1 cellular context compared by ENCODE assay signal in the genomic region with DNA sequence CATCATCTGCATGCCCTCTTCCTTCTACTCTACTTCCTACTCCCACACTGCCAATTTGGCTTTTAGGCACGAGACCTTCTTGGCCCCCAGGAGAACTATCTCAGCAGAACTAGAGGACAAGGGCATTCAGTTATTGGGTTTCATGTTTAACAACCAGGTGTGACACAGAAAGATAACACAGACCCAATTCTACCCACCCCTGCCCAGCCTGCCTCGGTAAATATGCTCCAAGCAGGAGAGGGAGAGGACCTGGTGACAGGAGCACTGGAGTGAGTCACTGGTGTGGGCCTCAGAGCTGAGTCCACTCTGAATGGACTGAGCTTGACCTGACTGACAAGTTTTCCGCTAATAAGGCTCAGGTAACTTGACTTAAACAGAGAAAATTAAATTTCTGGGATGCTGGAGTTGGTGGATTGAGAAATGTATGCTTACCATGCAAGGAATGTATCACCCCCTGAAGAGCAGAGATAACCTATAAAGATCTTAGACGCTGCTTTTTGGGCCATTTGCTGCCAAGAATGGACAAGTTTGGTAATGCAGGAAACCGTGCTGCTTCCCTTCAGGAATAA.
A peak's percentile ranks its signal among the peaks of the same experiment; 100 is the strongest.
TF ChIP-seq lines count a peak whose summit lies in the region.

No MANE protein-coding gene starts in this region.

TF ChIP-seq in HepG2, 621 proteins besides CTCF, POLR2A, EP300 and RAD21 (continued from another document and continues in another):
- no peak for TF ChIP-seq HNF4G (IDR thresholded peaks at IDR 0.05; ENCODE audit: borderline replicate concordance, low read depth, low read length)
- TF ChIP-seq HNF4G (CRISPR knock-in tag; IDR thresholded peaks at IDR 0.05; ENCODE audit: borderline replicate concordance, low read depth): no peak
- TF ChIP-seq ZNF44 (CRISPR knock-in tag; IDR thresholded peaks at IDR 0.05): no peak
- no peak for TF ChIP-seq MIER3 (CRISPR knock-in tag; IDR thresholded peaks at IDR 0.05; ENCODE audit: borderline replicate concordance)
- no peak for TF ChIP-seq GLI4 (CRISPR knock-in tag; IDR thresholded peaks at IDR 0.05; ENCODE audit: borderline replicate concordance)
- no peak for TF ChIP-seq ZNF333 (CRISPR knock-in tag; IDR thresholded peaks at IDR 0.05; ENCODE audit: borderline replicate concordance)
- TF ChIP-seq ARHGAP35 (CRISPR knock-in tag; IDR thresholded peaks at IDR 0.05; ENCODE audit: borderline replicate concordance): no peak
- TF ChIP-seq, protein P1, sequence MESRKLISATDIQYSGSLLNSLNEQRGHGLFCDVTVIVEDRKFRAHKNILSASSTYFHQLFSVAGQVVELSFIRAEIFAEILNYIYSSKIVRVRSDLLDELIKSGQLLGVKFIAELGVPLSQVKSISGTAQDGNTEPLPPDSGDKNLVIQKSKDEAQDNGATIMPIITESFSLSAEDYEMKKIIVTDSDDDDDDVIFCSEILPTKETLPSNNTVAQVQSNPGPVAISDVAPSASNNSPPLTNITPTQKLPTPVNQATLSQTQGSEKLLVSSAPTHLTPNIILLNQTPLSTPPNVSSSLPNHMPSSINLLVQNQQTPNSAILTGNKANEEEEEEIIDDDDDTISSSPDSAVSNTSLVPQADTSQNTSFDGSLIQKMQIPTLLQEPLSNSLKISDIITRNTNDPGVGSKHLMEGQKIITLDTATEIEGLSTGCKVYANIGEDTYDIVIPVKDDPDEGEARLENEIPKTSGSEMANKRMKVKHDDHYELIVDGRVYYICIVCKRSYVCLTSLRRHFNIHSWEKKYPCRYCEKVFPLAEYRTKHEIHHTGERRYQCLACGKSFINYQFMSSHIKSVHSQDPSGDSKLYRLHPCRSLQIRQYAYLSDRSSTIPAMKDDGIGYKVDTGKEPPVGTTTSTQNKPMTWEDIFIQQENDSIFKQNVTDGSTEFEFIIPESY (CRISPR knock-in tag; IDR thresholded peaks at IDR 0.05): peak; percentile 60; the same call in 1 of the 2 replicates
- TF ChIP-seq, protein P2, sequence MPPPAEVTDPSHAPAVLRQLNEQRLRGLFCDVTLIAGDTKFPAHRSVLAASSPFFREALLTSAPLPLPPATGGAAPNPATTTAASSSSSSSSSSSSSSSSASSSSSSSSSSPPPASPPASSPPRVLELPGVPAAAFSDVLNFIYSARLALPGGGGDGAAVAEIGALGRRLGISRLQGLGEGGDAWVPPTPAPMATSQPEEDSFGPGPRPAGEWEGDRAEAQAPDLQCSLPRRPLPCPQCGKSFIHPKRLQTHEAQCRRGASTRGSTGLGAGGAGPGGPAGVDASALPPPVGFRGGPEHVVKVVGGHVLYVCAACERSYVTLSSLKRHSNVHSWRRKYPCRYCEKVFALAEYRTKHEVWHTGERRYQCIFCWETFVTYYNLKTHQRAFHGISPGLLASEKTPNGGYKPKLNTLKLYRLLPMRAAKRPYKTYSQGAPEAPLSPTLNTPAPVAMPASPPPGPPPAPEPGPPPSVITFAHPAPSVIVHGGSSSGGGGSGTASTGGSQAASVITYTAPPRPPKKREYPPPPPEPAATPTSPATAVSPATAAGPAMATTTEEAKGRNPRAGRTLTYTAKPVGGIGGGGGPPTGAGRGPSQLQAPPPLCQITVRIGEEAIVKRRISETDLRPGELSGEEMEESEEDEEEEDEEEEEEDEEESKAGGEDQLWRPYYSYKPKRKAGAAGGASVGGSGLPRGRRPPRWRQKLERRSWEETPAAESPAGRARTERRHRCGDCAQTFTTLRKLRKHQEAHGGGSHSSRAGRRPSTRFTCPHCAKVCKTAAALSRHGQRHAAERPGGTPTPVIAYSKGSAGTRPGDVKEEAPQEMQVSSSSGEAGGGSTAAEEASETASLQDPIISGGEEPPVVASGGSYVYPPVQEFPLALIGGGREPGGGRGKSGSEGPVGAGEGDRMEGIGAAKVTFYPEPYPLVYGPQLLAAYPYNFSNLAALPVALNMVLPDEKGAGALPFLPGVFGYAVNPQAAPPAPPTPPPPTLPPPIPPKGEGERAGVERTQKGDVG (CRISPR knock-in tag; IDR thresholded peaks at IDR 0.05; ENCODE audit: borderline replicate concordance): no peak
- no peak for TF ChIP-seq ZNF629 (CRISPR knock-in tag; conservative IDR thresholded peaks at IDR 0.05)
- peak; percentile 46; the same call in 1 of the 2 replicates for TF ChIP-seq ZBTB38 (CRISPR knock-in tag; IDR thresholded peaks at IDR 0.05)
- TF ChIP-seq, protein P3, sequence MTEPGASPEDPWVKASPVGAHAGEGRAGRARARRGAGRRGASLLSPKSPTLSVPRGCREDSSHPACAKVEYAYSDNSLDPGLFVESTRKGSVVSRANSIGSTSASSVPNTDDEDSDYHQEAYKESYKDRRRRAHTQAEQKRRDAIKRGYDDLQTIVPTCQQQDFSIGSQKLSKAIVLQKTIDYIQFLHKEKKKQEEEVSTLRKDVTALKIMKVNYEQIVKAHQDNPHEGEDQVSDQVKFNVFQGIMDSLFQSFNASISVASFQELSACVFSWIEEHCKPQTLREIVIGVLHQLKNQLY (CRISPR knock-in tag; IDR thresholded peaks at IDR 0.05): no peak
- TF ChIP-seq, protein P4, sequence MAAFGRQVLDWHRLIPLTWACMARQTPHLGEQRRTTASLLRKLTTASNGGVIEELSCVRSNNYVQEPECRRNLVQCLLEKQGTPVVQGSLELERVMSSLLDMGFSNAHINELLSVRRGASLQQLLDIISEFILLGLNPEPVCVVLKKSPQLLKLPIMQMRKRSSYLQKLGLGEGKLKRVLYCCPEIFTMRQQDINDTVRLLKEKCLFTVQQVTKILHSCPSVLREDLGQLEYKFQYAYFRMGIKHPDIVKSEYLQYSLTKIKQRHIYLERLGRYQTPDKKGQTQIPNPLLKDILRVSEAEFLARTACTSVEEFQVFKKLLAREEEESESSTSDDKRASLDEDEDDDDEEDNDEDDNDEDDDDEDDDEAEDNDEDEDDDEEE (CRISPR knock-in tag; IDR thresholded peaks at IDR 0.05): no peak
- no peak for TF ChIP-seq ZBTB42 (CRISPR knock-in tag; IDR thresholded peaks at IDR 0.05)
- no peak for TF ChIP-seq NFKBIZ (CRISPR knock-in tag; IDR thresholded peaks at IDR 0.05)
- no peak for TF ChIP-seq ZSCAN21 (CRISPR knock-in tag; IDR thresholded peaks at IDR 0.05; ENCODE audit: borderline replicate concordance)
- no peak for TF ChIP-seq BRD4 (CRISPR knock-in tag; IDR thresholded peaks at IDR 0.05)
- TF ChIP-seq ZFY (CRISPR knock-in tag; IDR thresholded peaks at IDR 0.05): peak; percentile 14; the same call in 1 of the 2 replicates
- no peak for TF ChIP-seq SKI (IDR thresholded peaks at IDR 0.05; ENCODE audit: partially characterized antibody)
- no peak for TF ChIP-seq ZNF431 (CRISPR knock-in tag; IDR thresholded peaks at IDR 0.05; ENCODE audit: borderline replicate concordance, low read depth)
- TF ChIP-seq, protein P5, sequence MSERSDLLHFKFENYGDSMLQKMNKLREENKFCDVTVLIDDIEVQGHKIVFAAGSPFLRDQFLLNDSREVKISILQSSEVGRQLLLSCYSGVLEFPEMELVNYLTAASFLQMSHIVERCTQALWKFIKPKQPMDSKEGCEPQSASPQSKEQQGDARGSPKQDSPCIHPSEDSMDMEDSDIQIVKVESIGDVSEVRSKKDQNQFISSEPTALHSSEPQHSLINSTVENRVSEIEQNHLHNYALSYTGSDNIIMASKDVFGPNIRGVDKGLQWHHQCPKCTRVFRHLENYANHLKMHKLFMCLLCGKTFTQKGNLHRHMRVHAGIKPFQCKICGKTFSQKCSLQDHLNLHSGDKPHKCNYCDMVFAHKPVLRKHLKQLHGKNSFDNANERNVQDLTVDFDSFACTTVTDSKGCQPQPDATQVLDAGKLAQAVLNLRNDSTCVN (CRISPR knock-in tag; IDR thresholded peaks at IDR 0.05; ENCODE audit: borderline replicate concordance): no peak
- TF ChIP-seq HHEX (CRISPR knock-in tag; IDR thresholded peaks at IDR 0.05): no peak
- no peak for TF ChIP-seq MBD4 (IDR thresholded peaks at IDR 0.05; ENCODE audit: borderline replicate concordance, low read length)
- no peak for TF ChIP-seq ZNF256 (CRISPR knock-in tag; conservative IDR thresholded peaks at IDR 0.05)
- TF ChIP-seq ZNF883 (CRISPR knock-in tag; IDR thresholded peaks at IDR 0.05; ENCODE audit: not compliant biosample characterization): no peak
- no peak for TF ChIP-seq SNAI1 (CRISPR knock-in tag; IDR thresholded peaks at IDR 0.05; ENCODE audit: borderline replicate concordance)
- TF ChIP-seq XRCC5 (optimal IDR thresholded peaks at IDR 0.05; ENCODE audit: low read length): peak; percentile 41
- no peak for TF ChIP-seq ZNF414 (CRISPR knock-in tag; IDR thresholded peaks at IDR 0.05)
- no peak for TF ChIP-seq KDM6A (CRISPR knock-in tag; IDR thresholded peaks at IDR 0.05; ENCODE audit: low read depth)
- TF ChIP-seq, protein P6, sequence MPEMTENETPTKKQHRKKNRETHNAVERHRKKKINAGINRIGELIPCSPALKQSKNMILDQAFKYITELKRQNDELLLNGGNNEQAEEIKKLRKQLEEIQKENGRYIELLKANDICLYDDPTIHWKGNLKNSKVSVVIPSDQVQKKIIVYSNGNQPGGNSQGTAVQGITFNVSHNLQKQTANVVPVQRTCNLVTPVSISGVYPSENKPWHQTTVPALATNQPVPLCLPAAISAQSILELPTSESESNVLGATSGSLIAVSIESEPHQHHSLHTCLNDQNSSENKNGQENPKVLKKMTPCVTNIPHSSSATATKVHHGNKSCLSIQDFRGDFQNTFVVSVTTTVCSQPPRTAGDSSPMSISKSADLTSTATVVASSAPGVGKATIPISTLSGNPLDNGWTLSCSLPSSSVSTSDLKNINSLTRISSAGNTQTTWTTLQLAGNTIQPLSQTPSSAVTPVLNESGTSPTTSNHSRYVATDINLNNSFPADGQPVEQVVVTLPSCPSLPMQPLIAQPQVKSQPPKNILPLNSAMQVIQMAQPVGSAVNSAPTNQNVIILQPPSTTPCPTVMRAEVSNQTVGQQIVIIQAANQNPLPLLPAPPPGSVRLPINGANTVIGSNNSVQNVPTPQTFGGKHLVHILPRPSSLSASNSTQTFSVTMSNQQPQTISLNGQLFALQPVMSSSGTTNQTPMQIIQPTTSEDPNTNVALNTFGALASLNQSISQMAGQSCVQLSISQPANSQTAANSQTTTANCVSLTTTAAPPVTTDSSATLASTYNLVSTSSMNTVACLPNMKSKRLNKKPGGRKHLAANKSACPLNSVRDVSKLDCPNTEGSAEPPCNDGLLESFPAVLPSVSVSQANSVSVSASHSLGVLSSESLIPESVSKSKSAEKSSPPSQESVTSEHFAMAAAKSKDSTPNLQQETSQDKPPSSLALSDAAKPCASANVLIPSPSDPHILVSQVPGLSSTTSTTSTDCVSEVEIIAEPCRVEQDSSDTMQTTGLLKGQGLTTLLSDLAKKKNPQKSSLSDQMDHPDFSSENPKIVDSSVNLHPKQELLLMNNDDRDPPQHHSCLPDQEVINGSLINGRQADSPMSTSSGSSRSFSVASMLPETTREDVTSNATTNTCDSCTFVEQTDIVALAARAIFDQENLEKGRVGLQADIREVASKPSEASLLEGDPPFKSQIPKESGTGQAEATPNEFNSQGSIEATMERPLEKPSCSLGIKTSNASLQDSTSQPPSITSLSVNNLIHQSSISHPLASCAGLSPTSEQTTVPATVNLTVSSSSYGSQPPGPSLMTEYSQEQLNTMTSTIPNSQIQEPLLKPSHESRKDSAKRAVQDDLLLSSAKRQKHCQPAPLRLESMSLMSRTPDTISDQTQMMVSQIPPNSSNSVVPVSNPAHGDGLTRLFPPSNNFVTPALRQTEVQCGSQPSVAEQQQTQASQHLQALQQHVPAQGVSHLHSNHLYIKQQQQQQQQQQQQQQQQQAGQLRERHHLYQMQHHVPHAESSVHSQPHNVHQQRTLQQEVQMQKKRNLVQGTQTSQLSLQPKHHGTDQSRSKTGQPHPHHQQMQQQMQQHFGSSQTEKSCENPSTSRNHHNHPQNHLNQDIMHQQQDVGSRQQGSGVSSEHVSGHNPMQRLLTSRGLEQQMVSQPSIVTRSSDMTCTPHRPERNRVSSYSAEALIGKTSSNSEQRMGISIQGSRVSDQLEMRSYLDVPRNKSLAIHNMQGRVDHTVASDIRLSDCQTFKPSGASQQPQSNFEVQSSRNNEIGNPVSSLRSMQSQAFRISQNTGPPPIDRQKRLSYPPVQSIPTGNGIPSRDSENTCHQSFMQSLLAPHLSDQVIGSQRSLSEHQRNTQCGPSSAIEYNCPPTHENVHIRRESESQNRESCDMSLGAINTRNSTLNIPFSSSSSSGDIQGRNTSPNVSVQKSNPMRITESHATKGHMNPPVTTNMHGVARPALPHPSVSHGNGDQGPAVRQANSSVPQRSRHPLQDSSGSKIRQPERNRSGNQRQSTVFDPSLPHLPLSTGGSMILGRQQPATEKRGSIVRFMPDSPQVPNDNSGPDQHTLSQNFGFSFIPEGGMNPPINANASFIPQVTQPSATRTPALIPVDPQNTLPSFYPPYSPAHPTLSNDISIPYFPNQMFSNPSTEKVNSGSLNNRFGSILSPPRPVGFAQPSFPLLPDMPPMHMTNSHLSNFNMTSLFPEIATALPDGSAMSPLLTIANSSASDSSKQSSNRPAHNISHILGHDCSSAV (CRISPR knock-in tag; IDR thresholded peaks at IDR 0.05; ENCODE audit: borderline replicate concordance): no peak
- TF ChIP-seq FOSL2 (CRISPR knock-in tag; IDR thresholded peaks at IDR 0.05): peak; percentile 91
- TF ChIP-seq TBX2 (CRISPR knock-in tag; IDR thresholded peaks at IDR 0.05; ENCODE audit: borderline replicate concordance): no peak
- TF ChIP-seq SMC3 (IDR thresholded peaks at IDR 0.05; ENCODE audit: low read length): no peak
- TF ChIP-seq, protein P7, sequence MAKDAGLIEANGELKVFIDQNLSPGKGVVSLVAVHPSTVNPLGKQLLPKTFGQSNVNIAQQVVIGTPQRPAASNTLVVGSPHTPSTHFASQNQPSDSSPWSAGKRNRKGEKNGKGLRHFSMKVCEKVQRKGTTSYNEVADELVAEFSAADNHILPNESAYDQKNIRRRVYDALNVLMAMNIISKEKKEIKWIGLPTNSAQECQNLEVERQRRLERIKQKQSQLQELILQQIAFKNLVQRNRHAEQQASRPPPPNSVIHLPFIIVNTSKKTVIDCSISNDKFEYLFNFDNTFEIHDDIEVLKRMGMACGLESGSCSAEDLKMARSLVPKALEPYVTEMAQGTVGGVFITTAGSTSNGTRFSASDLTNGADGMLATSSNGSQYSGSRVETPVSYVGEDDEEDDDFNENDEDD (CRISPR knock-in tag; IDR thresholded peaks at IDR 0.05; ENCODE audit: borderline replicate concordance): no peak
- TF ChIP-seq MATR3 (CRISPR knock-in tag; IDR thresholded peaks at IDR 0.05): no peak
- no peak for TF ChIP-seq NR2F2 (IDR thresholded peaks at IDR 0.05; ENCODE audit: borderline replicate concordance, low read depth)
- no peak for TF ChIP-seq POLR2AphosphoS5 (IDR thresholded peaks at IDR 0.05; ENCODE audit: low read depth, low read length)
- TF ChIP-seq, protein P8, sequence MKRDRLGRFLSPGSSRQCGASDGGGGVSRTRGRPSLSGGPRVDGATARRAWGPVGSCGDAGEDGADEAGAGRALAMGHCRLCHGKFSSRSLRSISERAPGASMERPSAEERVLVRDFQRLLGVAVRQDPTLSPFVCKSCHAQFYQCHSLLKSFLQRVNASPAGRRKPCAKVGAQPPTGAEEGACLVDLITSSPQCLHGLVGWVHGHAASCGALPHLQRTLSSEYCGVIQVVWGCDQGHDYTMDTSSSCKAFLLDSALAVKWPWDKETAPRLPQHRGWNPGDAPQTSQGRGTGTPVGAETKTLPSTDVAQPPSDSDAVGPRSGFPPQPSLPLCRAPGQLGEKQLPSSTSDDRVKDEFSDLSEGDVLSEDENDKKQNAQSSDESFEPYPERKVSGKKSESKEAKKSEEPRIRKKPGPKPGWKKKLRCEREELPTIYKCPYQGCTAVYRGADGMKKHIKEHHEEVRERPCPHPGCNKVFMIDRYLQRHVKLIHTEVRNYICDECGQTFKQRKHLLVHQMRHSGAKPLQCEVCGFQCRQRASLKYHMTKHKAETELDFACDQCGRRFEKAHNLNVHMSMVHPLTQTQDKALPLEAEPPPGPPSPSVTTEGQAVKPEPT (CRISPR knock-in tag; IDR thresholded peaks at IDR 0.05; ENCODE audit: low read depth): no peak
- no peak for TF ChIP-seq ZNF382 (CRISPR knock-in tag; IDR thresholded peaks at IDR 0.05; ENCODE audit: borderline replicate concordance)
